Comparison of ENCODE assay signal across 29 cellular contexts in genomic region chr1:32489774-32490454, GRCh38. TPM values are rescaled to one million over a fixed set of nuclear protein-coding genes. Genes with fewer than 3 reads are reported as not detected.
"Had no signal": no experiment of that assay in that cellular context is flagged by ENCODE, and none has a peak within 500 bp of the region (broad histone marks: within the 10 kb centered on the region; RNA-seq: fewer than 3 reads in every experiment).

No MANE protein-coding gene starts in this region.

- H3K36me3 ChIP-seq: brain microvascular endothelial cell, esophagus muscularis mucosa, gastrocnemius medialis, heart left ventricle had no signal

- H3K27ac ChIP-seq: brain microvascular endothelial cell, coronary artery, dorsolateral prefrontal cortex, esophagus muscularis mucosa, foreskin keratinocyte, gastrocnemius medialis, heart left ventricle had no signal

- ATAC-seq: activated T-helper 17 cell treated with anti-CD3 and anti-CD28 coated beads, Interleukin-2, amount 50 U/mL, for 72 hours; foreskin keratinocyte; heart left ventricle had no signal

- H3K4me3 ChIP-seq: coronary artery, dorsolateral prefrontal cortex, esophagus muscularis mucosa, gastrocnemius medialis, heart left ventricle had no signal

- H3K4me1 ChIP-seq: esophagus muscularis mucosa, foreskin keratinocyte, gastrocnemius medialis had no signal

- H3K9me3 ChIP-seq: esophagus muscularis mucosa, gastrocnemius medialis, heart left ventricle had no signal

- DNase-seq: activated CD4-positive, alpha-beta memory T cell treated with anti-CD3 and anti-CD28 coated beads, Interleukin-2, amount 10 ng/mL, durations not matched to agents 7 days and 5 days; activated CD4-positive, alpha-beta T cell treated with anti-CD3 and anti-CD28 coated beads for 1 hour; activated CD4-positive, alpha-beta T cell treated with anti-CD3 and anti-CD28 coated beads for 4 hours; activated CD4-positive, alpha-beta T cell treated with anti-CD3 and anti-CD28 coated beads, Interleukin-2, amount 10 ng/mL, durations not matched to agents 7 days and 5 days; activated CD4-positive, alpha-beta T cell treated with anti-CD3 and anti-CD28 coated beads, Interleukin-2, amount 50 U/mL, for 4 hours; activated CD8-positive, alpha-beta memory T cell treated with anti-CD3 and anti-CD28 coated beads, Interleukin-2, amount 50 U/mL, for 48 hours; activated effector memory CD4-positive, alpha-beta T cell treated with Interleukin-2 at 50 U/mL for 16 hours; activated gamma-delta T cell treated with Interleukin-2 at 50 U/mL for 16 hours; activated naive CD4-positive, alpha-beta T cell treated with anti-CD3 and anti-CD28 coated beads, Interleukin-2, amount 50 U/mL, for 16 hours; activated naive CD4-positive, alpha-beta T cell treated with Interleukin-2 at 50 U/mL for 16 hours; activated T-cell treated with anti-CD3 and anti-CD28 coated beads for 4 hours; activated T-cell treated with anti-CD3 and anti-CD28 coated beads, Interleukin-2, amount 50 U/mL, for 24 hours; amniotic stem cell; anterior cingulate cortex; brain microvascular endothelial cell; dorsolateral prefrontal cortex; effector memory CD4-positive, alpha-beta T cell; erythroblast; foreskin keratinocyte; glutamatergic neuron; heart left ventricle; T-helper 2 cell had no signal

- H3K27me3 ChIP-seq: brain microvascular endothelial cell, dorsolateral prefrontal cortex, esophagus muscularis mucosa, gastrocnemius medialis had no signal

RNA-seq across cellular contexts. Expression of gene ZBTB8B, which starts 25.0 kb away (rescaled TPM):
- total RNA-seq: activated CD4-positive, alpha-beta memory T cell treated with anti-CD3 and anti-CD28 coated beads, Interleukin-2, amount 10 ng/mL, durations not matched to agents 7 days and 5 days; activated CD4-positive, alpha-beta T cell treated with anti-CD3 and anti-CD28 coated beads, Interleukin-2, amount 10 ng/mL, durations not matched to agents 7 days and 5 days; activated T-helper 17 cell treated with anti-CD3 and anti-CD28 coated beads, Interleukin-2, amount 50 U/mL, for 72 hours; bronchial epithelial cell; cardiac septum; gastrocnemius medialis; T-helper 1 cell treated with Interleukin-12 subunit alpha and Interleukin-12 subunit beta and Interleukin-4 antibody, amounts not matched to agents 30 ng/mL and 1 ng/mL, for 36 hours had no signal
- polyA plus RNA-seq: foreskin keratinocyte had no signal
